ENCODE assay signal across 23 cellular contexts in the genomic region with DNA sequence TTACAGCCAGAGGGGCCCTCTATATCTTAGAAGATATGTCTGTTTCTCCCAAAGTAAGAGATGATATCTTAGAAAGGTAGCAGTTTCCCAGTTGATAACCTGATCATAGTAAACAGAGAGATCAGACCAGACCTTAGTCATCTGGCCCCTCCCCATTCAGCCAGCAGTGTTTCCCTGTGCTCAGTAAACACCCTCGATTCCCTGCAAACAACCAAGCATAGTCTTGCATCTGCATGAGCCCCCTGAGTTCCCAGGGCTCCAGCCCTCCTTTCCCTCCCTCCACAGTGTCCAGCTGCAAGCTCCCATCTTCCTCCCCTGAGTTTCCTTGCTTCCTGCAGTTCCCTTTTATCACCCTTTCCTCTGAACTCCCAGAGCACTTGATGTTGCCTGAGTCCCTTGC. TPM values are rescaled to one million over a fixed set of nuclear protein-coding genes. Genes with fewer than 3 reads are reported as not detected.
DNase-seq lines count a peak whose midpoint lies in the region; ATAC-seq and TF ChIP-seq lines count a peak whose summit lies in the region.
"Had no signal": no experiment of that assay in that cellular context is flagged by ENCODE, and none has a peak within 500 bp of the region (broad histone marks: within the 10 kb centered on the region; RNA-seq: fewer than 3 reads in every experiment).

No MANE protein-coding gene starts in this region.

- H3K9me3 ChIP-seq in H9 (ENCODE audit: control insufficient read depth, low read depth, low read length) = no peaks in the 10 kb centered on the region
- no peaks in the 10 kb centered on the region for H3K9me3 ChIP-seq in SJSA1 (replicated peaks)
- H3K9me3 ChIP-seq in gastroesophageal sphincter = no peaks in the 10 kb centered on the region
- H3K9me3 ChIP-seq in smooth muscle cell (replicated peaks; ENCODE audit: low read depth) = no peaks in the 10 kb centered on the region
- H3K9me3 ChIP-seq: lower lobe of right lung, SJCRH30 had no signal

- H3K36me3 ChIP-seq in SJSA1 = no peaks in the 10 kb centered on the region
- H3K36me3 ChIP-seq in gastroesophageal sphincter = peaks cover 0 to 42% of the 10 kb centered on the region in 2 donors
- no peaks in the 10 kb centered on the region for H3K36me3 ChIP-seq in smooth muscle cell (ENCODE audit: low read depth)

- peaks cover 2 to 11% (median 4%) of the 10 kb centered on the region in 3 experiments; a peak in 5 of 7 replicates for H3K36me3 Mint-ChIP-seq in H9 (ENCODE audit: insufficient read depth in 1 of 3, low read depth in 3 of 3)
- peaks cover 2% of the 10 kb centered on the region for H3K36me3 Mint-ChIP-seq in effector memory CD8-positive, alpha-beta T cell (ENCODE audit: insufficient read depth)
- H3K36me3 Mint-ChIP-seq: activated naive CD4-positive, alpha-beta T cell treated with anti-CD3 and anti-CD28 coated beads, Interleukin-2, amount 50 U/mL, for 72 hours had no signal

- H3K79me2 ChIP-seq in H9 (ENCODE audit: insufficient read depth, low read length) (no peaks in the 10 kb centered on the region), smooth muscle cell (ENCODE audit: low read depth) (peaks cover 21% of the 10 kb centered on the region)

- H2BK20ac ChIP-seq in H9 (ENCODE audit: low read depth, low read length, poor library complexity, severe bottlenecking) = no peak overlapping the region

- no peak overlapping the region for H4K5ac ChIP-seq in H9 (ENCODE audit: insufficient read length, low read depth, low read length)

- no peak overlapping the region for H2AK5ac ChIP-seq in H9 (ENCODE audit: insufficient read length, low read length)

- no peak overlapping the region for H2BK12ac ChIP-seq in H9 (ENCODE audit: insufficient read length, low read depth, low read length)

- peaks cover 57% of the 10 kb centered on the region for H3F3A ChIP-seq in smooth muscle cell (ENCODE audit: low read depth)

- no peaks in the 10 kb centered on the region for H3K23me2 ChIP-seq in H9 (ENCODE audit: insufficient read length, low read depth, low read length, poor library complexity, severe bottlenecking)

- no peak overlapping the region for H4K91ac ChIP-seq in H9 (ENCODE audit: insufficient read length, low read depth, low read length)

- H3K27ac Mint-ChIP-seq in H9 = peak overlapping the region; percentile 35 to 90 (median 69)
- H3K27ac Mint-ChIP-seq in effector memory CD8-positive, alpha-beta T cell = no peak overlapping the region
- H3K27ac Mint-ChIP-seq: activated naive CD4-positive, alpha-beta T cell treated with anti-CD3 and anti-CD28 coated beads, Interleukin-2, amount 50 U/mL, for 72 hours; activated T-cell treated with anti-CD3 and anti-CD28 coated beads, Interleukin-2, amount 50 U/mL, for 24 hours had no signal

- H3K9me3 Mint-ChIP-seq in H9 = no peaks in the 10 kb centered on the region
- no peaks in the 10 kb centered on the region for H3K9me3 Mint-ChIP-seq in effector memory CD8-positive, alpha-beta T cell
- H3K9me3 Mint-ChIP-seq: activated T-cell treated with anti-CD3 and anti-CD28 coated beads, Interleukin-2, amount 50 U/mL, for 24 hours; neural crest cell had no signal

- H2AFZ ChIP-seq in H9 (ENCODE audit: low read length) = no peak overlapping the region
- no peak overlapping the region for H2AFZ ChIP-seq in smooth muscle cell (ENCODE audit: low read depth)

- H2BK5ac ChIP-seq in H9 (ENCODE audit: insufficient read length, low read length) = no peak overlapping the region

- H4K20me1 ChIP-seq in H9 (ENCODE audit: control insufficient read depth, insufficient read depth, insufficient read length) (no peaks in the 10 kb centered on the region), smooth muscle cell (ENCODE audit: low read depth) (no peaks in the 10 kb centered on the region)

- no peak overlapping the region for H3K4me3 ChIP-seq in SJSA1
- H3K4me3 ChIP-seq in gastroesophageal sphincter = no peak overlapping the region
- no peak overlapping the region for H3K4me3 ChIP-seq in smooth muscle cell
- H3K4me3 ChIP-seq: lower lobe of right lung, SJCRH30 had no signal

- ATAC-seq in gastroesophageal sphincter (no peak), HG03571 (IDR thresholded peaks at IDR 0.05; ENCODE audit: unreplicated experiment) (no peak), HG03139 (IDR thresholded peaks at IDR 0.05; ENCODE audit: unreplicated experiment) (no peak)
- ATAC-seq in effector memory CD8-positive, alpha-beta T cell (replicated peaks) = no peak
- ATAC-seq: activated naive CD4-positive, alpha-beta T cell treated with anti-CD3 and anti-CD28 coated beads, Interleukin-2, amount 50 U/mL, for 72 hours; lower lobe of right lung; right cardiac atrium had no signal

- peaks cover 72 to 78% of the 10 kb centered on the region in 2 experiments for H3K4me1 Mint-ChIP-seq in H9
- H3K4me1 Mint-ChIP-seq in effector memory CD8-positive, alpha-beta T cell (ENCODE audit: low read depth in 2 of 2) = peaks cover 0 to 4% of the 10 kb centered on the region in 2 donors

- H3K4me2 ChIP-seq in H9 (ENCODE audit: insufficient read depth, insufficient read length, low read length) (no peak overlapping the region), smooth muscle cell (peak overlapping the region; percentile 13)

- H3K27ac ChIP-seq in H9 (ENCODE audit: insufficient read length, low read depth, low read length) = no peak overlapping the region
- peak overlapping the region; percentile 83; the same call in 1 of the 2 replicates for H3K27ac ChIP-seq in SJSA1
- H3K27ac ChIP-seq in gastroesophageal sphincter = peak overlapping the region; percentile 58 to 96 (median 93)
- peak overlapping the region; percentile 97 for H3K27ac ChIP-seq in smooth muscle cell (ENCODE audit: low read depth)
- H3K27ac ChIP-seq: lower lobe of right lung, SJCRH30 had no signal

- H3K23ac ChIP-seq in H9 (ENCODE audit: insufficient read length, low read depth, low read length) = no peak overlapping the region

- no peak for TF ChIP-seq POLR2A in gastroesophageal sphincter (IDR thresholded peaks at IDR 0.05)

- H3K56ac ChIP-seq in H9 (ENCODE audit: insufficient read length, low read depth, low read length) = no peak overlapping the region

- no peak overlapping the region for H2BK15ac ChIP-seq in H9 (ENCODE audit: low read depth, low read length)

- no peak overlapping the region for H3T11ph ChIP-seq in H9 (ENCODE audit: low read length)

- no peak for TF ChIP-seq EP300 in gastroesophageal sphincter (IDR thresholded peaks at IDR 0.05)

- no peak overlapping the region for H4K8ac ChIP-seq in H9 (replicated peaks; ENCODE audit: insufficient read length, low read depth, low read length)

- H3K79me1 ChIP-seq in H9 (ENCODE audit: insufficient read depth, low read depth, low read length, poor library complexity, severe bottlenecking) = no peaks in the 10 kb centered on the region

- no peaks in the 10 kb centered on the region for H3K27me3 Mint-ChIP-seq in H9 (ENCODE audit: low read depth)
- peaks cover 0 to 42% of the 10 kb centered on the region in 2 donors for H3K27me3 Mint-ChIP-seq in effector memory CD8-positive, alpha-beta T cell

- no peak for TF ChIP-seq CTCF in H9 (conservative IDR thresholded peaks at IDR 0.05)
- TF ChIP-seq CTCF in gastroesophageal sphincter (IDR thresholded peaks at IDR 0.05) = no peak
- no peak for TF ChIP-seq CTCF in smooth muscle cell (IDR thresholded peaks at IDR 0.05; ENCODE audit: borderline replicate concordance, insufficient read depth, poor library complexity, severe bottlenecking)

- DNase-seq in H9 (no peak), SJSA1 (ENCODE audit: low read depth in 1 of 2, low spot score in 2 of 2) (no peak), smooth muscle cell (lab: John Stamatoyannopoulos, UW; ENCODE audit: unreplicated experiment) (no peak)
- no peak for DNase-seq in effector memory CD8-positive, alpha-beta T cell
- DNase-seq: activated CD4-positive, alpha-beta T cell treated with anti-CD3 and anti-CD28 coated beads, Interleukin-2, amount 50 U/mL, for 1 hour; activated T-cell treated with anti-CD3 and anti-CD28 coated beads, Interleukin-2, amount 50 U/mL, for 24 hours; C1 segment of cervical spinal cord; caudate nucleus; DMS 273 treated with DMSO at 0.1 percent for 48 hours; effector memory CD4-positive, alpha-beta T cell; foreskin melanocyte; H7; lower lobe of right lung; MM.1S; NCI-H1930; right cardiac atrium; SJCRH30; trophoblast cell had no signal

- no peak overlapping the region for H3K18ac ChIP-seq in H9 (ENCODE audit: insufficient read length, low read depth, low read length)

- H3K27me3 ChIP-seq in H9 (ENCODE audit: insufficient read depth, low read length) (no peaks in the 10 kb centered on the region), SJSA1 (replicated peaks) (no peaks in the 10 kb centered on the region), gastroesophageal sphincter (no peaks in the 10 kb centered on the region), smooth muscle cell (ENCODE audit: low read depth) (no peaks in the 10 kb centered on the region)
- H3K27me3 ChIP-seq: SJCRH30 had no signal

- no peak overlapping the region for H3K4ac ChIP-seq in H9 (ENCODE audit: low read depth, low read length)

- H3K4me3 Mint-ChIP-seq in H9 = no peak overlapping the region
- no peak overlapping the region for H3K4me3 Mint-ChIP-seq in effector memory CD8-positive, alpha-beta T cell
- H3K4me3 Mint-ChIP-seq: activated T-cell treated with anti-CD3 and anti-CD28 coated beads, Interleukin-2, amount 50 U/mL, for 24 hours; neural crest cell had no signal

- H3K4me1 ChIP-seq in H9 (ENCODE audit: insufficient read depth, low read length) = peaks cover 25% of the 10 kb centered on the region
- H3K4me1 ChIP-seq in SJSA1 (replicated peaks) = peaks cover 83% of the 10 kb centered on the region
- H3K4me1 ChIP-seq in gastroesophageal sphincter = peaks cover 64 to 100% (median 89%) of the 10 kb centered on the region in 3 donors
- H3K4me1 ChIP-seq in smooth muscle cell (ENCODE audit: low read depth) = peaks cover 80% of the 10 kb centered on the region

- no peak overlapping the region for H3K14ac ChIP-seq in H9 (ENCODE audit: insufficient read depth, low read length)

- H3K9ac ChIP-seq in H9 (ENCODE audit: extremely low read depth, insufficient read length, low read length) (no peak overlapping the region), smooth muscle cell (ENCODE audit: low read depth) (peak overlapping the region; percentile 81)

- WGBS in H9 (ENCODE audit: extremely low coverage, insufficient read length, low lambda C conversion rate) = no CpG with 5 or more reads among the region's 1 CpG
- WGBS in gastroesophageal sphincter (ENCODE audit: low coverage in 1 of 2), 2 donors = 10 to 33% methylated on average over 1 of the region's 1 CpG
- WGBS in smooth muscle cell (ENCODE audit: low lambda C conversion rate) = 22% methylated on average over 1 of the region's 1 CpG

- H2BK120ac ChIP-seq in H9 (ENCODE audit: low read depth, low read length, poor library complexity, severe bottlenecking) = no peak overlapping the region

RNA-seq across cellular contexts. Expression of gene NRP2, which starts 20.3 kb away (rescaled TPM):
- total RNA-seq in H9 (2021) (19.7 and 20.7 TPM in 2 replicates), gastroesophageal sphincter (100 to 1,000 TPM; 278 to 466 (median 371) TPM), smooth muscle cell (70.4 and 96.1 TPM in 2 replicates)
- 8.2 and 13.2 TPM in 2 replicates for total RNA-seq in SJSA1 (2014; rRNA removed; shearing (Covaris generic))
- 53.2 and 58.4 TPM in 2 replicates for polyA plus RNA-seq in smooth muscle cell

Comparison
In these comparisons a context has a peak if more than half of its experiments do, and no peak if none do; other contexts are left out.
1. H3K27ac Mint-ChIP-seq: peak in H9 (3 of 3); none in effector memory CD8-positive, alpha-beta T cell (0 of 2).